8 cellular contexts compared by ENCODE assay signal in genomic region chr11:111936045-111936400, GRCh38. TPM values are rescaled to one million over a fixed set of nuclear protein-coding genes. Genes with fewer than 3 reads are reported as not detected.
DNase-seq lines count a peak whose midpoint lies in the region; ATAC-seq and TF ChIP-seq lines count a peak whose summit lies in the region.

No MANE protein-coding gene starts in this region.

- TF ChIP-seq CTCF in MM.1S (IDR thresholded peaks at IDR 0.05; ENCODE audit: low read length) (no peak), neural crest cell (conservative IDR thresholded peaks at IDR 0.05) (no peak)

- H3F3A ChIP-seq in MM.1S (ENCODE audit: insufficient read depth, low read length): peaks cover 28% of the 10 kb centered on the region

- H3K23ac ChIP-seq in mesendoderm (ENCODE audit: low read length): no peak overlapping the region

- H3K27ac ChIP-seq in BLaER1 (no peak overlapping the region), MM.1S (ENCODE audit: low read length) (peak overlapping the region; percentile 53; the same call in 1 of the 2 replicates), cingulate gyrus (ENCODE audit: low read depth, low read length) (peak overlapping the region; percentile 94), mesendoderm (ENCODE audit: low read depth, low read length) (no peak overlapping the region)

- no peaks in the 10 kb centered on the region for H3K9me3 Mint-ChIP-seq in neural crest cell

- DNase-seq in MM.1S (peak; percentile 39), neural crest cell (ENCODE audit: low read depth, low spot score) (no peak), NCI-H1105 (lab: John Stamatoyannopoulos, UW) (no peak), mesendoderm (no peak)
- DNase-seq in effector CD8-positive, alpha-beta T cell (lab: John Stamatoyannopoulos, UW): no peak

- H3K4me2 ChIP-seq in BLaER1 (peak overlapping the region; percentile 91), MM.1S (ENCODE audit: low read depth, low read length) (peak overlapping the region; percentile 83), mesendoderm (ENCODE audit: low read length) (no peak overlapping the region)

- H3K4ac ChIP-seq in mesendoderm (ENCODE audit: low read depth, low read length): no peak overlapping the region

- no peak overlapping the region for H4K5ac ChIP-seq in mesendoderm (ENCODE audit: low read length)

- H3K4me1 ChIP-seq in BLaER1 (peaks cover 37% of the 10 kb centered on the region), MM.1S (ENCODE audit: low read length) (peaks cover 28% of the 10 kb centered on the region), mesendoderm (ENCODE audit: control insufficient read depth, low read depth, low read length) (peaks cover 9% of the 10 kb centered on the region)

- H3K9ac ChIP-seq in BLaER1 (no peak overlapping the region), MM.1S (ENCODE audit: low read length) (peak overlapping the region; percentile 52; the same call in 1 of the 2 replicates), mesendoderm (ENCODE audit: low read length) (no peak overlapping the region)

- peaks cover 53% of the 10 kb centered on the region for H3K4me1 Mint-ChIP-seq in neural crest cell

- H2AK5ac ChIP-seq in mesendoderm (ENCODE audit: low read length): no peak overlapping the region

- no peak overlapping the region for H2BK120ac ChIP-seq in mesendoderm (ENCODE audit: low read depth, low read length)

- no peak overlapping the region for H2BK15ac ChIP-seq in mesendoderm (replicated peaks; ENCODE audit: low read depth)

- H4K20me1 ChIP-seq in BLaER1 (no peaks in the 10 kb centered on the region), MM.1S (ENCODE audit: insufficient read depth, low read length) (no peaks in the 10 kb centered on the region)

- H3K27me3 ChIP-seq in BLaER1 (peaks cover 17% of the 10 kb centered on the region; the same call in 1 of the 2 replicates), MM.1S (replicated peaks; ENCODE audit: insufficient read depth, low read length) (no peaks in the 10 kb centered on the region), mesendoderm (ENCODE audit: insufficient read depth, low read length, poor library complexity) (no peaks in the 10 kb centered on the region)

- H3K36me3 ChIP-seq in BLaER1: no peaks in the 10 kb centered on the region
- H3K36me3 ChIP-seq in MM.1S (replicated peaks; ENCODE audit: insufficient read depth, low read length): no peaks in the 10 kb centered on the region
- H3K36me3 ChIP-seq in mesendoderm (ENCODE audit: control insufficient read depth, insufficient read depth, low read length): no peaks in the 10 kb centered on the region

- no peaks in the 10 kb centered on the region for H3K9me3 ChIP-seq in BLaER1
- H3K9me3 ChIP-seq in MM.1S (replicated peaks; ENCODE audit: insufficient read depth, low read length): no peaks in the 10 kb centered on the region

- H3K79me2 ChIP-seq in MM.1S (ENCODE audit: low read length) (0 out of 2 replicates have a peak, but pooled peaks cover 4% of the 10 kb centered on the region), mesendoderm (ENCODE audit: control insufficient read depth, insufficient read depth, low read length) (no peaks in the 10 kb centered on the region)

- H3K18ac ChIP-seq in mesendoderm (ENCODE audit: low read length): no peak overlapping the region

- peak overlapping the region; percentile 75 for H3K4me3 ChIP-seq in BLaER1
- H3K4me3 ChIP-seq in MM.1S (ENCODE audit: low read length): peak overlapping the region; percentile 84
- no peak overlapping the region for H3K4me3 ChIP-seq in mesendoderm (ENCODE audit: low read length)

- H3K79me1 ChIP-seq in mesendoderm (ENCODE audit: low read length): peaks cover 3% of the 10 kb centered on the region

- H2AFZ ChIP-seq in MM.1S (ENCODE audit: low read length): peak overlapping the region; percentile 92

- H3K36me3 Mint-ChIP-seq in neural crest cell (ENCODE audit: low read depth): no peaks in the 10 kb centered on the region

- no peak overlapping the region for H3K56ac ChIP-seq in mesendoderm (ENCODE audit: low read length)

- H3K9me2 ChIP-seq in MM.1S (replicated peaks; ENCODE audit: insufficient read depth, low read length): no peaks in the 10 kb centered on the region

- ATAC-seq in GM21529 (IDR thresholded peaks at IDR 0.05; ENCODE audit: unreplicated experiment): no peak

- no peak overlapping the region for H2BK5ac ChIP-seq in mesendoderm (ENCODE audit: low read length)

- WGBS in mesendoderm (ENCODE audit: extremely low coverage, insufficient coverage, low lambda C conversion rate): no CpG with 5 or more reads among the region's 3 CpGs

- no peak overlapping the region for H3K27ac Mint-ChIP-seq in neural crest cell (ENCODE audit: unreplicated experiment)

- H3K27me3 Mint-ChIP-seq in neural crest cell (ENCODE audit: low read depth): no peaks in the 10 kb centered on the region

- H3K4me3 Mint-ChIP-seq in neural crest cell: peak overlapping the region; percentile 82

- H4K8ac ChIP-seq in mesendoderm (ENCODE audit: low read depth, low read length): no peak overlapping the region

RNA-seq across cellular contexts. Expression of gene DIXDC1, which starts 1.1 kb away (rescaled TPM):
- 24.4 and 24.6 TPM in 2 replicates for total RNA-seq in neural crest cell
- polyA plus RNA-seq in mesendoderm (2013, experiment 1 of 2): 3.7 TPM
- polyA plus RNA-seq in mesendoderm (2013, experiment 2 of 2): 3.9 TPM

RNA-seq across cellular contexts. Expression of gene C11orf52, which starts 17.3 kb away (rescaled TPM):
- total RNA-seq in neural crest cell: not detected in 2 replicates
- 1.3 TPM for polyA plus RNA-seq in mesendoderm (2013, experiment 1 of 2)
- 1.5 TPM for polyA plus RNA-seq in mesendoderm (2013, experiment 2 of 2)

RNA-seq across cellular contexts. Expression of gene HSPB2, which starts 23.5 kb away (rescaled TPM):
- not detected in 2 replicates for total RNA-seq in neural crest cell
- polyA plus RNA-seq in mesendoderm (2013, experiment 1 of 2): 0.56 TPM
- 0.53 TPM for polyA plus RNA-seq in mesendoderm (2013, experiment 2 of 2)

RNA-seq across cellular contexts. Expression of gene CRYAB, which starts 24.5 kb away (rescaled TPM):
- not detected in 2 replicates for total RNA-seq in neural crest cell
- 3.4 TPM for polyA plus RNA-seq in mesendoderm (2013, experiment 1 of 2)
- 4.2 TPM for polyA plus RNA-seq in mesendoderm (2013, experiment 2 of 2)

RNA-seq across cellular contexts. Expression of gene CFAP68, which starts 56.7 kb away (rescaled TPM):
- 22.8 and 24.8 TPM in 2 replicates for total RNA-seq in neural crest cell
- polyA plus RNA-seq in mesendoderm (2013, experiment 1 of 2): 22.5 TPM
- 24.1 TPM for polyA plus RNA-seq in mesendoderm (2013, experiment 2 of 2)

Comparison
In these comparisons a context has a peak if more than half of its experiments do, and no peak if none do; other contexts are left out.
1. H3K27ac ChIP-seq: peak in MM.1S (single experiment) and cingulate gyrus (single experiment); none in BLaER1 (single experiment) and mesendoderm (single experiment).